Comparison of ENCODE assay signal across 1 cellular context in genomic region chr6:163777379-163777686, GRCh38.
TF ChIP-seq lines count a peak whose summit lies in the region.

No MANE protein-coding gene starts in this region.

TF ChIP-seq in K562, 482 proteins besides CTCF, POLR2A, EP300 and RAD21 (continued from another document and continues in another):
- TF ChIP-seq SMARCC2 (IDR thresholded peaks at IDR 0.05; ENCODE audit: low read depth) (peak; percentile 99), TBL1XR1 (IDR thresholded peaks at IDR 0.05; ENCODE audit: low read length in 2 of 2) (peak; percentile 99), NR4A1 (CRISPR knock-in tag; IDR thresholded peaks at IDR 0.05) (no peak), NR4A1 (tag; IDR thresholded peaks at IDR 0.05) (peak; percentile 97), FUS (optimal IDR thresholded peaks at IDR 0.05; ENCODE audit: low read depth, low read length) (no peak), MYNN (IDR thresholded peaks at IDR 0.05) (peak; percentile 94), MYNN (CRISPR knock-in tag; IDR thresholded peaks at IDR 0.05) (no peak), POLR2AphosphoS2 (IDR thresholded peaks at IDR 0.05; ENCODE audit: low read length) (no peak), ZMIZ1 (IDR thresholded peaks at IDR 0.05; ENCODE audit: low read depth in 2 of 2, low read length in 2 of 2) (peak in 1 of 2 experiments; percentile 100; a peak in 2 of 4 replicates), THRB (CRISPR knock-in tag; conservative IDR thresholded peaks at IDR 0.05) (no peak), RCOR1 (IDR thresholded peaks at IDR 0.05; ENCODE audit: borderline replicate concordance in 1 of 2, low read depth in 2 of 2, low read length in 2 of 2) (peak; percentile 97 to 99), NEUROD1 (IDR thresholded peaks at IDR 0.05; ENCODE audit: borderline replicate concordance, low read depth, low read length, partially characterized antibody) (peak; percentile 95), TRIM25 (IDR thresholded peaks at IDR 0.05; ENCODE audit: borderline replicate concordance) (no peak), ZBTB11 (CRISPR knock-in tag; IDR thresholded peaks at IDR 0.05) (peak in 1 of 3 experiments; percentile 87; a peak in 2 of 6 replicates), ZNF740 (CRISPR knock-in tag; IDR thresholded peaks at IDR 0.05) (peak; percentile 41; the same call in 1 of the 2 replicates), ZNF740 (tag; IDR thresholded peaks at IDR 0.05) (no peak), JUND (IDR thresholded peaks at IDR 0.05; ENCODE audit: borderline replicate concordance, low read depth, low read length) (peak; percentile 81), JUND (tag; IDR thresholded peaks at IDR 0.05; ENCODE audit: borderline replicate concordance, low read depth, low read length) (no peak; the same call in 2 of the 3 replicates), CHD1 (IDR thresholded peaks at IDR 0.05; ENCODE audit: low read length) (no peak), ZNF395 (CRISPR knock-in tag; IDR thresholded peaks at IDR 0.05) (peak; percentile 98), TARDBP (IDR thresholded peaks at IDR 0.05) (peak; percentile 97), MGA (IDR thresholded peaks at IDR 0.05) (no peak; the same call in 1 of the 2 replicates), CREB1 (IDR thresholded peaks at IDR 0.05) (peak; percentile 91), CREB1 (CRISPR knock-in tag; IDR thresholded peaks at IDR 0.05) (no peak), ARID1B (IDR thresholded peaks at IDR 0.05) (peak; percentile 100), STAG1 (CRISPR knock-in tag; IDR thresholded peaks at IDR 0.05; ENCODE audit: borderline replicate concordance) (no peak), TFE3 (CRISPR knock-in tag; IDR thresholded peaks at IDR 0.05) (no peak), SUPT5H (IDR thresholded peaks at IDR 0.05) (no peak), HDAC2 (IDR thresholded peaks at IDR 0.05) (peak; percentile 93), CREBBP (IDR thresholded peaks at IDR 0.05; ENCODE audit: low read depth, low read length) (no peak)
